ENCODE assay signal across 1 cellular context in the genomic region with DNA sequence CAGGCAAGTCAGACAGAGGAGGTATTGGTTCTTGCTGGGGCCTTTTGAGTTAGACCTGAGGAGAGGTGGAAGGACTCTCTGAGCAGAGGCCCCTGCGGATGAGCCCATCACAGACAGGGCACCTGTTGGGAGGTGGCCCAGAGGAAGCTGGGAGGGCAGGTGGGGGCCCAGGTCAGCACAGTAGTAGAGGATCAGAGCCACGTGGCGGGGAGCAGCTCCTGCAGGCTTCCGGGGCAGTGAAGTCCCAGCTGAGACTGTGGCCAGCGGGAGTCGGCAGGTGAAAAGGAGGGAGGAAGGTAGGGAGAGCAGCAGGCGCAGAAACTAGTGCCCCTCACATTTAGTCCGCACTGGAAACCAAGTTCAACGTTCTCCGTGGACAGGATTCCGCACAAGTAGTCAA.
TF ChIP-seq lines count a peak whose summit lies in the region.

No MANE protein-coding gene starts in this region.

TF ChIP-seq in K562, 482 proteins besides CTCF, POLR2A, EP300 and RAD21 (continued from another document):
- TF ChIP-seq MYNN (IDR thresholded peaks at IDR 0.05) (no peak), MYNN (CRISPR knock-in tag; IDR thresholded peaks at IDR 0.05) (no peak), NCOR1 (IDR thresholded peaks at IDR 0.05) (no peak)
